Comparison of ENCODE assay signal across 8 cellular contexts in the genomic region with DNA sequence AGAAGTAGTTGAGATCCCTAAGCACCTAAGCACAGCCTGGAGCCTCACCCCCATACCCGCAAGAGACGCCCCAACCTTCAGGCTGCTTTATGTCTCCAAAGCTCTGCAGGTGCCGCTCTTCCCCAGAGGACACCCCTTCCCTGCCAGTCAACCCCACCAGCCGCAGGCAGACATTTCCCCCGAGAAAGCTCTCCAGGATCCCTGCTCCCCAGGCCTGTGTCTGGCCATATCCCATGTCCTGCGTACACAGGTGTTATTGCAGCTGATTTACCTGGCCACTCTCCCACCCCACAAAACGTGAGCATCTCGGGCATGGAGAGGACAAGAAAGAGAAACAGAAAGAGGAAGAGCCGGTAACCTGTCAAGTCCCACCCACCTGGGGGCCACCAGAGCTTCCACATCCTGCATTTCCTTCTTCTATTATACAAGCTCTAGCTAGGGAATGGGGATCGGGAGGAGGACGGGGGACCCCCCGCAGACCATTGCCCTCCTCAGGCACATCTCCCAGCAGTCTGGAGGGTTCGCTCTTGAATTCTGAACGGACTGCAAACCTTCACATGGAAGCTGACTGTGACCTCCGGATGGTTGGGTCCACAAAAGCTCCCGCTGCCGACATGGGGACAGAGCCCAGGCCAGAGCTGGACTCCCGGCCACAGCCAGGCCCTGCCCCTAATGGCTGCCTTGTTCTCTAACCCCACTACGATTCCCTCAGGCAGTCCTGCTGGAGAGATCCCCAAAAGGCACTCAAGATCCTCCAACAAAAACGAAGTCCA. TPM values are rescaled to one million over a fixed set of nuclear protein-coding genes. Genes with fewer than 3 reads are reported as not detected.
DNase-seq lines count a peak whose midpoint lies in the region; ATAC-seq, FAIRE-seq and TF ChIP-seq lines count a peak whose summit lies in the region.

No MANE protein-coding gene starts in this region.

- peaks cover 71% of the 10 kb centered on the region for H3K4me1 Mint-ChIP-seq in activated T-helper 17 cell treated with anti-CD3 and anti-CD28 coated beads, Interleukin-2, amount 50 U/mL, for 72 hours
- H3K4me1 Mint-ChIP-seq in progenitor cell of endocrine pancreas (ENCODE audit: low read depth), result peaks cover 70% of the 10 kb centered on the region

- H3K27ac Mint-ChIP-seq in activated T-helper 17 cell treated with anti-CD3 and anti-CD28 coated beads, Interleukin-2, amount 50 U/mL, for 72 hours, result peak overlapping the region; percentile 98
- H3K27ac Mint-ChIP-seq in progenitor cell of endocrine pancreas, result peak overlapping the region; percentile 62

- H3K27me3 Mint-ChIP-seq in activated T-helper 17 cell treated with anti-CD3 and anti-CD28 coated beads, Interleukin-2, amount 50 U/mL, for 72 hours, result no peaks in the 10 kb centered on the region
- H3K27me3 Mint-ChIP-seq in progenitor cell of endocrine pancreas, result no peaks in the 10 kb centered on the region

- DNase-seq in progenitor cell of endocrine pancreas (ENCODE audit: low spot score, unreplicated experiment) (no peak), Right ventricle myocardium superior (no peak), D721Med (ENCODE audit: insufficient read length, low spot score) (no peak)

- peak overlapping the region; percentile 99 for H3K4me3 Mint-ChIP-seq in activated T-helper 17 cell treated with anti-CD3 and anti-CD28 coated beads, Interleukin-2, amount 50 U/mL, for 72 hours
- no peak overlapping the region for H3K4me3 Mint-ChIP-seq in progenitor cell of endocrine pancreas (ENCODE audit: low read depth)

- no peak for FAIRE-seq in D721Med (lab: Jason Lieb, UNC)

- no peaks in the 10 kb centered on the region for H3K9me3 Mint-ChIP-seq in activated T-helper 17 cell treated with anti-CD3 and anti-CD28 coated beads, Interleukin-2, amount 50 U/mL, for 72 hours
- H3K9me3 Mint-ChIP-seq in progenitor cell of endocrine pancreas (ENCODE audit: low read depth), result no peaks in the 10 kb centered on the region

- peaks cover 43% of the 10 kb centered on the region for H3K36me3 Mint-ChIP-seq in activated T-helper 17 cell treated with anti-CD3 and anti-CD28 coated beads, Interleukin-2, amount 50 U/mL, for 72 hours (ENCODE audit: low read depth)
- no peaks in the 10 kb centered on the region for H3K36me3 Mint-ChIP-seq in progenitor cell of endocrine pancreas (ENCODE audit: insufficient read depth)

- TF ChIP-seq CTCF in progenitor cell of endocrine pancreas (IDR thresholded peaks at IDR 0.05; ENCODE audit: unreplicated experiment) (no peak), D721Med (IDR thresholded peaks at IDR 0.05; ENCODE audit: insufficient read depth, missing control alignments) (no peak)

- intact Hi-C loops in Right ventricle myocardium superior (cut with DNase I), result no loop called here

- ATAC-seq in GM18517 (IDR thresholded peaks at IDR 0.05; ENCODE audit: unreplicated experiment) (peak; percentile 45), HG02938 (IDR thresholded peaks at IDR 0.05; ENCODE audit: unreplicated experiment) (peak; percentile 51), GM21723 (IDR thresholded peaks at IDR 0.05; ENCODE audit: unreplicated experiment) (no peak), Right ventricle myocardium superior (ENCODE audit: poor library complexity) (no peak), GM21367 (IDR thresholded peaks at IDR 0.05; ENCODE audit: unreplicated experiment) (no peak)
- ATAC-seq in activated T-helper 17 cell treated with anti-CD3 and anti-CD28 coated beads, Interleukin-2, amount 50 U/mL, for 72 hours (replicated peaks), result peak; percentile 41

RNA-seq across cellular contexts. Expression of a gene that starts 17.6 kb away (rescaled TPM):
- total RNA-seq in activated T-helper 17 cell treated with anti-CD3 and anti-CD28 coated beads, Interleukin-2, amount 50 U/mL, for 72 hours, result 100 to 1,000 TPM; 143 to 172 TPM
- total RNA-seq in progenitor cell of endocrine pancreas (78.1 and 85.5 TPM in 2 replicates), Right ventricle myocardium superior (2.9 TPM)

Comparison
In these comparisons a context has a peak if more than half of its experiments do, and no peak if none do; other contexts are left out.
1. ATAC-seq: peak in GM18517 (single experiment), HG02938 (single experiment) and activated T-helper 17 cell treated with anti-CD3 and anti-CD28 coated beads, Interleukin-2, amount 50 U/mL, for 72 hours (single experiment); none in GM21723 (single experiment), Right ventricle myocardium superior (single experiment) and GM21367 (single experiment).
2. RNA of a gene that starts 17.6 kb away (total RNA-seq): 143 to 172 TPM in activated T-helper 17 cell treated with anti-CD3 and anti-CD28 coated beads, Interleukin-2, amount 50 U/mL, for 72 hours and 78.1 to 85.5 TPM in progenitor cell of endocrine pancreas; 2.9 TPM in Right ventricle myocardium superior (single experiment); every median in the first group is over 10 times any median in the second.